ENCODE assay signal across 34 cellular contexts in the genomic region with DNA sequence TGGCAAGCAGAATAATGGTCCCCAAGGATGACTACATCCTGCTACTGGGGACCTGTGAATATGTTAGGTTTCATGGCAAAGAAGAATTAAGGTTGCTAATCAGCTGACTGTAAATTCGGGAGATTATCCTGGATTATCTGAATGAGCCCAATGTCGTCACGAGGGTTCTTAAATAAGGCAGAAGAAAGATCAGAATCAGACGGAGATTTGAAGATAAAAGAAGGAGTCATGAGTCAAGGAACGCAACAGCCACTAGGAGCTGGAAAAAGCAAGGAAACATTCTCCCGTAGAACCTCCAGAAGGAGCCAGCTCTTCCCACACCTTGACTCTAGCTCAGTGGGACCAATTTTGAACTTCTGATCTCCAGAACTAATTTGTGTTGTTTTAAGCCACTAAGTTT.
"Had no signal": no experiment of that assay in that cellular context is flagged by ENCODE, and none has a peak within 500 bp of the region (broad histone marks: within the 10 kb centered on the region; RNA-seq: fewer than 3 reads in every experiment).

No MANE protein-coding gene starts in this region.

- H3K27me3 ChIP-seq: adrenal gland, body of pancreas, brain microvascular endothelial cell, breast epithelium had no signal

- H3K27ac ChIP-seq: adrenal gland, body of pancreas, brain microvascular endothelial cell, breast epithelium, VCaP had no signal

- H3K9me3 ChIP-seq: adrenal gland, body of pancreas, breast epithelium had no signal

- H3K4me3 ChIP-seq: adrenal gland, body of pancreas, breast epithelium had no signal

- ATAC-seq: activated CD8-positive, alpha-beta T cell treated with anti-CD3 and anti-CD28 coated beads for 36 hours; activated naive CD4-positive, alpha-beta T cell treated with anti-CD3 and anti-CD28 coated beads, Interleukin-2, amount 50 U/mL, for 72 hours; activated T-cell treated with anti-CD3 and anti-CD28 coated beads, Interleukin-2, amount 50 U/mL, for 4 hours; activated T-cell treated with anti-CD3 and anti-CD28 coated beads, Interleukin-2, amount 50 U/mL, for 72 hours; activated T-helper 17 cell treated with anti-CD3 and anti-CD28 coated beads, Interleukin-2, amount 50 U/mL, for 72 hours; body of pancreas had no signal

- FAIRE-seq: astrocyte, TTC549 had no signal

- DNase-seq: activated B cell treated with CpG ODN at 0.5 μM for 24 hours; activated CD4-positive, alpha-beta memory T cell treated with anti-CD3 and anti-CD28 coated beads for 36 hours; activated CD4-positive, alpha-beta T cell treated with anti-CD3 and anti-CD28 coated beads for 4 hours; activated CD4-positive, alpha-beta T cell treated with anti-CD3 and anti-CD28 coated beads, Interleukin-2, amount 10 ng/mL, durations not matched to agents 24 days and 14 days; activated CD4-positive, alpha-beta T cell treated with anti-CD3 and anti-CD28 coated beads, Interleukin-2, amount 50 U/mL, for 1 hour; activated CD4-positive, alpha-beta T cell treated with anti-CD3 and anti-CD28 coated beads, Interleukin-2, amount 50 U/mL, for 4 hours; activated CD4-positive, CD25-positive, alpha-beta regulatory T cell treated with anti-CD3 and anti-CD28 coated beads, Interleukin-2, amount 50 U/mL, for 72 hours; activated CD8-positive, alpha-beta memory T cell treated with anti-CD3 and anti-CD28 coated beads, Interleukin-2, amount 50 U/mL, for 4 hours; activated CD8-positive, alpha-beta T cell treated with anti-CD3 and anti-CD28 coated beads for 36 hours; activated effector memory CD4-positive, alpha-beta T cell treated with anti-CD3 and anti-CD28 coated beads, Interleukin-2, amount 50 U/mL, for 16 hours; activated gamma-delta T cell treated with Interleukin-2 at 50 U/mL for 16 hours; activated naive CD4-positive, alpha-beta T cell; activated naive CD4-positive, alpha-beta T cell treated with anti-CD3 and anti-CD28 coated beads for 36 hours; activated naive CD4-positive, alpha-beta T cell treated with anti-CD3 and anti-CD28 coated beads, Interleukin-2, amount 50 U/mL, for 16 hours; activated naive CD8-positive, alpha-beta T cell treated with anti-CD3 and anti-CD28 coated beads for 36 hours; activated T-cell treated with anti-CD3 and anti-CD28 coated beads for 4 hours; activated T-cell treated with anti-CD3 and anti-CD28 coated beads, Interleukin-2, amount 50 U/mL, for 1 hour; activated T-cell treated with anti-CD3 and anti-CD28 coated beads, Interleukin-2, amount 50 U/mL, for 4 hours; activated T-cell treated with anti-CD3 and anti-CD28 coated beads, Interleukin-2, amount 50 U/mL, for 72 hours; adrenal gland; amniotic stem cell; aorta; body of pancreas; brain microvascular endothelial cell; central memory CD4-positive, alpha-beta T cell; T-helper 1 cell; T-helper 2 cell; T-helper 9 cell had no signal

- H3K4me1 ChIP-seq: adrenal gland, body of pancreas, breast epithelium had no signal

- H3K36me3 ChIP-seq: adrenal gland, brain microvascular endothelial cell, breast epithelium had no signal
